In genomic region chr5:134524219-134524825, GRCh38 we compare ENCODE assay signal across 8 cellular contexts.
A peak's percentile ranks its signal among the peaks of the same experiment; 100 is the strongest.
DNase-seq lines count a peak whose midpoint lies in the region.

No MANE protein-coding gene starts in this region.

- DNase-seq in NCI-H1417 (lab: John Stamatoyannopoulos, UW): peak; percentile 27 to 69 (median 55)
- no peak for DNase-seq in NCI-H1417 treated with DMSO at 0.1 percent for 48 hours (lab: John Stamatoyannopoulos, UW)
- DNase-seq in NCI-H2029 treated with DMSO at 0.1 percent for 48 hours (lab: John Stamatoyannopoulos, UW): peak; percentile 41
- DNase-seq in activated CD4-positive, alpha-beta T cell treated with anti-CD3 and anti-CD28 coated beads for 1 hour: peak; percentile 52
- peak; percentile 83 for DNase-seq in cerebellar cortex (ENCODE audit: low spot score)
- DNase-seq in islet precursor cell: peak; percentile 91
- peak; percentile 35 to 66 for DNase-seq in stimulated activated CD4-positive, alpha-beta T cell treated with anti-CD3 and anti-CD28 coated beads, Interleukin-12 subunit alpha, Interleukin-12 subunit beta, amount 100 ng/mL, for 24 hours (ENCODE audit: low read depth in 2 of 2)
- no peak for DNase-seq in KG1 (lab: John Stamatoyannopoulos, UW)

Comparison
In these comparisons a context has a peak if more than half of its experiments do, and no peak if none do; other contexts are left out.
1. DNase-seq: peak in NCI-H1417 (3 of 3), NCI-H2029 treated with DMSO at 0.1 percent for 48 hours (single experiment), activated CD4-positive, alpha-beta T cell treated with anti-CD3 and anti-CD28 coated beads for 1 hour (single experiment), cerebellar cortex (single experiment), islet precursor cell (single experiment) and stimulated activated CD4-positive, alpha-beta T cell treated with anti-CD3 and anti-CD28 coated beads, Interleukin-12 subunit alpha, Interleukin-12 subunit beta, amount 100 ng/mL, for 24 hours (2 of 2); none in NCI-H1417 treated with DMSO at 0.1 percent for 48 hours (single experiment) and KG1 (single experiment).